ENCODE assay signal across 24 cellular contexts in genomic region chr14:100234511-100234910, GRCh38. TPM values are rescaled to one million over a fixed set of nuclear protein-coding genes. Genes with fewer than 3 reads are reported as not detected.
DNase-seq lines count a peak whose midpoint lies in the region; FAIRE-seq and TF ChIP-seq lines count a peak whose summit lies in the region.
"Had no signal": no experiment of that assay in that cellular context is flagged by ENCODE, and none has a peak within 500 bp of the region (broad histone marks: within the 10 kb centered on the region; RNA-seq: fewer than 3 reads in every experiment).

No MANE protein-coding gene starts in this region.

- no peak for DNase-seq in activated T-cell treated with anti-CD3 and anti-CD28 coated beads, Interleukin-2, amount 50 U/mL, for 24 hours
- DNase-seq in activated T-cell treated with anti-CD3 and anti-CD28 coated beads, Interleukin-2, amount 50 U/mL, for 1 hour, result no peak
- DNase-seq in GM12891 (ENCODE audit: insufficient read length, low spot score) (no peak), amniotic stem cell (lab: John Stamatoyannopoulos, UW) (no peak), NCI-H345 (lab: John Stamatoyannopoulos, UW) (no peak), SKM-1 treated with dmso at 0.1 percent for 144 hours (lab: John Stamatoyannopoulos, UW; ENCODE audit: unreplicated experiment) (no peak)
- DNase-seq in activated CD4-positive, alpha-beta memory T cell treated with anti-CD3 and anti-CD28 coated beads for 36 hours, result no peak
- DNase-seq in effector memory CD4-positive, alpha-beta T cell, result no peak
- DNase-seq: C1 segment of cervical spinal cord; effector memory CD8-positive, alpha-beta T cell; hippocampal formation; KBM-7; left lung; MV-4-11; NCI-H2171 treated with DMSO at 0.1 percent for 48 hours; NCI-H526; pancreas; upper lobe of right lung had no signal

- no peak overlapping the region for H3K4me3 Mint-ChIP-seq in activated T-cell treated with anti-CD3 and anti-CD28 coated beads, Interleukin-2, amount 50 U/mL, for 24 hours
- H3K4me3 Mint-ChIP-seq in activated CD4-positive, alpha-beta memory T cell treated with anti-CD3 and anti-CD28 coated beads for 36 hours, result no peak overlapping the region
- H3K4me3 Mint-ChIP-seq: effector memory CD8-positive, alpha-beta T cell had no signal

- POLR2A ChIA-PET in activated CD4-positive, alpha-beta memory T cell treated with anti-CD3 and anti-CD28 coated beads for 36 hours (lab: Charles Lee), result interaction anchor here (5.0 kb wide), 1 partner anchor 11 kb away, joined by 64 read pairs; no protein-coding TSS in a partner anchor

- peak overlapping the region; percentile 94 for H3K27ac Mint-ChIP-seq in activated T-cell treated with anti-CD3 and anti-CD28 coated beads, Interleukin-2, amount 50 U/mL, for 24 hours
- peak overlapping the region; percentile 9 for H3K27ac Mint-ChIP-seq in activated CD4-positive, alpha-beta memory T cell treated with anti-CD3 and anti-CD28 coated beads for 36 hours
- H3K27ac Mint-ChIP-seq: mesothelial cell of epicardium had no signal

- H3K27me3 Mint-ChIP-seq in activated T-cell treated with anti-CD3 and anti-CD28 coated beads, Interleukin-2, amount 50 U/mL, for 24 hours, result no peaks in the 10 kb centered on the region
- H3K27me3 Mint-ChIP-seq in activated CD4-positive, alpha-beta memory T cell treated with anti-CD3 and anti-CD28 coated beads for 36 hours, result peaks cover 2% of the 10 kb centered on the region
- H3K27me3 Mint-ChIP-seq: effector memory CD8-positive, alpha-beta T cell had no signal

- peaks cover 16% of the 10 kb centered on the region for H3K4me1 ChIP-seq in effector memory CD4-positive, alpha-beta T cell (ENCODE audit: control insufficient read depth, insufficient read depth, low read length, poor library complexity, severe bottlenecking)

- no peak for TF ChIP-seq POLR2A in GM12891 (IDR thresholded peaks at IDR 0.05; ENCODE audit: low read depth, low read length)

- intact Hi-C loops in activated CD4-positive, alpha-beta memory T cell treated with anti-CD3 and anti-CD28 coated beads for 36 hours (cut with micrococcal nuclease), result no loop called here

- H3K27ac ChIP-seq in effector memory CD4-positive, alpha-beta T cell (ENCODE audit: insufficient read depth, low read length, poor library complexity, severe bottlenecking), result peak overlapping the region; percentile 29
- H3K27ac ChIP-seq: left lung, pancreas, right atrium auricular region, upper lobe of right lung had no signal

- peaks cover 68% of the 10 kb centered on the region for H3K36me3 Mint-ChIP-seq in activated T-cell treated with anti-CD3 and anti-CD28 coated beads, Interleukin-2, amount 50 U/mL, for 24 hours (ENCODE audit: low read depth)
- peaks cover 17% of the 10 kb centered on the region for H3K36me3 Mint-ChIP-seq in activated CD4-positive, alpha-beta memory T cell treated with anti-CD3 and anti-CD28 coated beads for 36 hours
- H3K36me3 Mint-ChIP-seq: mesothelial cell of epicardium had no signal

- peaks cover 52% of the 10 kb centered on the region for H3K4me1 Mint-ChIP-seq in activated T-cell treated with anti-CD3 and anti-CD28 coated beads, Interleukin-2, amount 50 U/mL, for 24 hours (ENCODE audit: low read depth)
- peaks cover 46% of the 10 kb centered on the region for H3K4me1 Mint-ChIP-seq in activated CD4-positive, alpha-beta memory T cell treated with anti-CD3 and anti-CD28 coated beads for 36 hours (ENCODE audit: low read depth)

- H3K9me3 Mint-ChIP-seq in activated T-cell treated with anti-CD3 and anti-CD28 coated beads, Interleukin-2, amount 50 U/mL, for 24 hours, result no peaks in the 10 kb centered on the region
- H3K9me3 Mint-ChIP-seq in activated CD4-positive, alpha-beta memory T cell treated with anti-CD3 and anti-CD28 coated beads for 36 hours, result no peaks in the 10 kb centered on the region
- H3K9me3 Mint-ChIP-seq: effector memory CD8-positive, alpha-beta T cell; mesothelial cell of epicardium; nephron had no signal

- H3K4me3 ChIP-seq in effector memory CD4-positive, alpha-beta T cell (ENCODE audit: insufficient read depth, low read depth, low read length, poor library complexity, severe bottlenecking), result no peak overlapping the region
- H3K4me3 ChIP-seq: left lung, pancreas, right atrium auricular region, upper lobe of right lung had no signal

- peak; percentile 60 for FAIRE-seq in GM12891 (lab: Jason Lieb, UNC)
- FAIRE-seq: frontal cortex, G401.6, pancreas, TTC549 had no signal

- CTCF ChIA-PET in activated CD4-positive, alpha-beta memory T cell treated with anti-CD3 and anti-CD28 coated beads for 36 hours (lab: Charles Lee), result interaction anchor here (1.0 to 4.6 kb wide), 4 partner anchors 10 to 51 kb away, joined by 3 to 14 read pairs (median 8); no protein-coding TSS in a partner anchor

- H3K9me3 ChIP-seq in effector memory CD4-positive, alpha-beta T cell (ENCODE audit: control insufficient read depth, low read length), result no peaks in the 10 kb centered on the region
- H3K9me3 ChIP-seq: left lung, pancreas, right atrium auricular region, upper lobe of right lung had no signal

- peaks cover 7% of the 10 kb centered on the region for H3K36me3 ChIP-seq in effector memory CD4-positive, alpha-beta T cell (ENCODE audit: control insufficient read depth, insufficient read depth, low read length)
- H3K36me3 ChIP-seq: pancreas, right atrium auricular region had no signal

- no peaks in the 10 kb centered on the region for H3K27me3 ChIP-seq in effector memory CD4-positive, alpha-beta T cell (replicated peaks; ENCODE audit: control insufficient read depth, insufficient read depth, low read length, poor library complexity, severe bottlenecking)
- H3K27me3 ChIP-seq: left lung, pancreas, right atrium auricular region, upper lobe of right lung had no signal

TF ChIP-seq in GM12891, 5 proteins besides CTCF, POLR2A, EP300 and RAD21:
- TF ChIP-seq POU2F2 (IDR thresholded peaks at IDR 0.05; ENCODE audit: low read depth, low read length) (no peak), POLR2AphosphoS5 (IDR thresholded peaks at IDR 0.05; ENCODE audit: low read depth, low read length) (no peak), PAX5 (IDR thresholded peaks at IDR 0.05; ENCODE audit: insufficient read depth, low read length, severe bottlenecking) (no peak), SPI1 (IDR thresholded peaks at IDR 0.05; ENCODE audit: low read depth, low read length) (no peak), TAF1 (IDR thresholded peaks at IDR 0.05; ENCODE audit: low read depth, low read length) (no peak)

RNA-seq across cellular contexts. Expression of gene YY1, which starts 4.4 kb away (rescaled TPM):
- polyA plus RNA-seq in GM12891 (2012; ENCODE audit: low read depth, missing spikeins), result 36.2 TPM
- total RNA-seq in activated CD4-positive, alpha-beta memory T cell treated with anti-CD3 and anti-CD28 coated beads for 36 hours, result 10 to 100 TPM; 88.6 to 98.2 TPM
